In the genomic region with DNA sequence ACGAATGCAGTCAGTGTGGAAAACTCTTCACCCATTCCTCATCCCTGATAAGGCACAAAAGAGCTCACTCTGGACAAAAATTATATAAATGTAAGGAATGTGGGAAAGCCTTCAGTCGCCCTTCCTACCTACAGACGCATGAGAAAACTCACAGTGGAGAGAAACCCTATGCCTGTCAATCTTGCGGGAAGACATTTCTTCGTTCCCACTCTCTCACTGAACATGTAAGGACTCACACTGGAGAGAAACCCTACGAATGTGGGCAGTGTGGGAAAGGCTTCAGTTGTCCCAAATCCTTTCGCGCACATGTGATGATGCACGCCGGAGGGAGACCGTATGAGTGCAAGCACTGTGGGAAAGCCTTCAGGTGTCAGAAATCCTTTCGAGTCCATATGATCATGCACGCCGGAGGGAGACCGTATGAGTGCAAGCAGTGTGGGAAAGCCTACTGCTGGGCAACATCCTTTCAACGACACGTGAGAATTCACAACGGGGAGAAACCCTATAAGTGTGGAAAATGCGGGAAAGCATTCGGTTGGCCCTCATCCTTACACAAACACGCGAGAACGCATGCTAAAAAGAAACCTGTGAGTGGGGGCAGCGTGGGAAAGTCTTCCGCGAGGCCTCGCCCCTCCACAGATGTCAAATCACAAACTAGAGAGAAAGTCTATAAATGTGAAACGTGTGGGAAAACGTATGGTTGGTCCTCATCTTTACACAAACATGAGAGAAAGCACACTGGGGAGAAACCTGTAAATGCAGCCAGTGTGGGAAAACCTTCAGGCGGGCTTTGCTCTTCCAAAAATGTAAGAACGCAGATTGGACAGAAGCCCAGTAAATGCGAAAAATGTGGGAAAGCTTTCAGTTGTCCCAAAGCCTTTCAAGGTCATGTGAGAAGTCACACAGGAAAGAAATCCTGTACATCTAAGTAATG, we compare ENCODE assay signal across 1 cellular context.
TF ChIP-seq lines count a peak whose summit lies in the region.

No MANE protein-coding gene starts in this region.

TF ChIP-seq in HepG2, 621 proteins besides CTCF, POLR2A, EP300 and RAD21:
- TF ChIP-seq ZNF280D (CRISPR knock-in tag; IDR thresholded peaks at IDR 0.05) (no peak), EEA1 (CRISPR knock-in tag; IDR thresholded peaks at IDR 0.05; ENCODE audit: borderline replicate concordance) (no peak), ZKSCAN1 (IDR thresholded peaks at IDR 0.05; ENCODE audit: low read length) (no peak), KDM5B (CRISPR knock-in tag; IDR thresholded peaks at IDR 0.05; ENCODE audit: borderline replicate concordance) (no peak), NFYB (CRISPR knock-in tag; IDR thresholded peaks at IDR 0.05) (no peak), CREM (IDR thresholded peaks at IDR 0.05) (no peak), CREM (CRISPR knock-in tag; IDR thresholded peaks at IDR 0.05) (no peak), NR1H2 (CRISPR knock-in tag; IDR thresholded peaks at IDR 0.05; ENCODE audit: borderline replicate concordance, low read depth) (no peak)
- TF ChIP-seq, protein P1, sequence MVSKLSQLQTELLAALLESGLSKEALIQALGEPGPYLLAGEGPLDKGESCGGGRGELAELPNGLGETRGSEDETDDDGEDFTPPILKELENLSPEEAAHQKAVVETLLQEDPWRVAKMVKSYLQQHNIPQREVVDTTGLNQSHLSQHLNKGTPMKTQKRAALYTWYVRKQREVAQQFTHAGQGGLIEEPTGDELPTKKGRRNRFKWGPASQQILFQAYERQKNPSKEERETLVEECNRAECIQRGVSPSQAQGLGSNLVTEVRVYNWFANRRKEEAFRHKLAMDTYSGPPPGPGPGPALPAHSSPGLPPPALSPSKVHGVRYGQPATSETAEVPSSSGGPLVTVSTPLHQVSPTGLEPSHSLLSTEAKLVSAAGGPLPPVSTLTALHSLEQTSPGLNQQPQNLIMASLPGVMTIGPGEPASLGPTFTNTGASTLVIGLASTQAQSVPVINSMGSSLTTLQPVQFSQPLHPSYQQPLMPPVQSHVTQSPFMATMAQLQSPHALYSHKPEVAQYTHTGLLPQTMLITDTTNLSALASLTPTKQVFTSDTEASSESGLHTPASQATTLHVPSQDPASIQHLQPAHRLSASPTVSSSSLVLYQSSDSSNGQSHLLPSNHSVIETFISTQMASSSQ (IDR thresholded peaks at IDR 0.05; ENCODE audit: low read depth), result no peak
- TF ChIP-seq, protein P1 (CRISPR knock-in tag; IDR thresholded peaks at IDR 0.05; ENCODE audit: borderline replicate concordance), result no peak
